ENCODE assay signal across 23 cellular contexts in genomic region chr4:10128761-10129160, GRCh38.
"Had no signal": no experiment of that assay in that cellular context is flagged by ENCODE, and none has a peak within 500 bp of the region (broad histone marks: within the 10 kb centered on the region; RNA-seq: fewer than 3 reads in every experiment).

No MANE protein-coding gene starts in this region.

- H3K27me3 ChIP-seq: cardiac muscle cell, colonic mucosa, sigmoid colon, testis had no signal

- H3K9me3 ChIP-seq: colonic mucosa, psoas muscle, sigmoid colon, testis had no signal

- H3K36me3 Mint-ChIP-seq: activated CD8-positive, alpha-beta memory T cell treated with anti-CD3 and anti-CD28 coated beads, Interleukin-2, amount 10 ng/mL, durations not matched to agents 7 days and 5 days; activated naive CD4-positive, alpha-beta T cell treated with anti-CD3 and anti-CD28 coated beads, Interleukin-2, amount 50 U/mL, for 24 hours; naive thymus-derived CD4-positive, alpha-beta T cell; stimulated activated effector memory CD8-positive, alpha-beta T cell treated with anti-CD3 and anti-CD28 coated beads, Interleukin-12 subunit alpha, Interleukin-12 subunit beta, amount 100 ng/mL, for 72 hours had no signal

- H3K27ac ChIP-seq: cardiac muscle cell, colonic mucosa, parathyroid adenoma, psoas muscle, sigmoid colon, testis had no signal

- H3K79me2 ChIP-seq: parathyroid adenoma had no signal

- H3K4me3 ChIP-seq: cardiac muscle cell, colonic mucosa, psoas muscle, sigmoid colon, testis had no signal

- ATAC-seq: activated CD8-positive, alpha-beta memory T cell treated with anti-CD3 and anti-CD28 coated beads, Interleukin-2, amount 10 ng/mL, durations not matched to agents 7 days and 5 days; activated CD8-positive, alpha-beta T cell treated with anti-CD3 and anti-CD28 coated beads, Interleukin-2, amount 10 ng/mL, durations not matched to agents 7 days and 5 days; naive thymus-derived CD4-positive, alpha-beta T cell; stimulated activated effector memory CD8-positive, alpha-beta T cell treated with anti-CD3 and anti-CD28 coated beads, Interleukin-12 subunit alpha, Interleukin-12 subunit beta, amount 100 ng/mL, for 72 hours; T-helper 17 cell had no signal

- H3K27ac Mint-ChIP-seq: activated CD8-positive, alpha-beta memory T cell treated with anti-CD3 and anti-CD28 coated beads, Interleukin-2, amount 10 ng/mL, durations not matched to agents 7 days and 5 days; activated CD8-positive, alpha-beta T cell treated with anti-CD3 and anti-CD28 coated beads, Interleukin-2, amount 10 ng/mL, durations not matched to agents 7 days and 5 days; activated naive CD4-positive, alpha-beta T cell treated with anti-CD3 and anti-CD28 coated beads, Interleukin-2, amount 50 U/mL, for 24 hours; activated T-helper 2 cell treated with anti-CD3 and anti-CD28 coated beads, Interferon-gamma antibody, Interleukin-2, Interleukin-4, amounts not matched to agents 10 μg/mL and 5 μg/mL and 100 μg/mL, durations not matched to agents 14 hours and 24 hours and 36 hours; naive thymus-derived CD4-positive, alpha-beta T cell; stimulated activated effector memory CD8-positive, alpha-beta T cell treated with anti-CD3 and anti-CD28 coated beads, Interleukin-12 subunit alpha, Interleukin-12 subunit beta, amount 100 ng/mL, for 72 hours; T-helper 17 cell had no signal

- H2AFZ ChIP-seq: parathyroid adenoma had no signal

- H3K9me3 Mint-ChIP-seq: activated naive CD4-positive, alpha-beta T cell treated with anti-CD3 and anti-CD28 coated beads, Interleukin-2, amount 50 U/mL, for 24 hours; activated T-helper 2 cell treated with anti-CD3 and anti-CD28 coated beads, Interferon-gamma antibody, Interleukin-2, Interleukin-4, amounts not matched to agents 10 μg/mL and 5 μg/mL and 100 μg/mL, durations not matched to agents 14 hours and 24 hours and 36 hours; stimulated activated effector memory CD8-positive, alpha-beta T cell treated with anti-CD3 and anti-CD28 coated beads, Interleukin-12 subunit alpha, Interleukin-12 subunit beta, amount 100 ng/mL, for 72 hours had no signal

- DNase-seq: activated CD8-positive, alpha-beta memory T cell treated with anti-CD3 and anti-CD28 coated beads, Interleukin-2, amount 10 ng/mL, durations not matched to agents 7 days and 5 days; activated CD8-positive, alpha-beta T cell treated with anti-CD3 and anti-CD28 coated beads, Interleukin-2, amount 10 ng/mL, durations not matched to agents 7 days and 5 days; activated T-cell treated with anti-CD3 and anti-CD28 coated beads, Interleukin-2, amount 50 U/mL, for 48 hours; anterior cingulate cortex; cerebellar nuclear complex; colonic mucosa; effector CD8-positive, alpha-beta T cell; islet precursor cell; left cardiac atrium; left ventricle myocardium superior; naive thymus-derived CD4-positive, alpha-beta T cell; psoas muscle; sigmoid colon; small intestine; stimulated activated CD4-positive, alpha-beta T cell treated with anti-CD3 and anti-CD28 coated beads, Interleukin-4, amount 100 ng/mL, for 24 hours; T-helper 17 cell; testis; trophoblast cell had no signal

- H3K4me3 Mint-ChIP-seq: activated CD8-positive, alpha-beta memory T cell treated with anti-CD3 and anti-CD28 coated beads, Interleukin-2, amount 10 ng/mL, durations not matched to agents 7 days and 5 days; activated CD8-positive, alpha-beta T cell treated with anti-CD3 and anti-CD28 coated beads, Interleukin-2, amount 10 ng/mL, durations not matched to agents 7 days and 5 days; activated naive CD4-positive, alpha-beta T cell treated with anti-CD3 and anti-CD28 coated beads, Interleukin-2, amount 50 U/mL, for 24 hours; naive thymus-derived CD4-positive, alpha-beta T cell; stimulated activated effector memory CD8-positive, alpha-beta T cell treated with anti-CD3 and anti-CD28 coated beads, Interleukin-12 subunit alpha, Interleukin-12 subunit beta, amount 100 ng/mL, for 72 hours; T-helper 17 cell had no signal

- H3K27me3 Mint-ChIP-seq: activated naive CD4-positive, alpha-beta T cell treated with anti-CD3 and anti-CD28 coated beads, Interleukin-2, amount 50 U/mL, for 24 hours; naive thymus-derived CD4-positive, alpha-beta T cell had no signal

- H3K4me1 Mint-ChIP-seq: stimulated activated effector memory CD8-positive, alpha-beta T cell treated with anti-CD3 and anti-CD28 coated beads, Interleukin-12 subunit alpha, Interleukin-12 subunit beta, amount 100 ng/mL, for 72 hours had no signal

- H3K36me3 ChIP-seq: cardiac muscle cell, colonic mucosa, sigmoid colon had no signal

- H3K4me1 ChIP-seq: colonic mucosa, sigmoid colon, testis had no signal
